Comparison of ENCODE assay signal across 1 cellular context in genomic region chr5:65601761-65602160, GRCh38. TPM values are rescaled to one million over a fixed set of nuclear protein-coding genes. Genes with fewer than 3 reads are reported as not detected.
"Had no signal": no experiment of that assay in that cellular context is flagged by ENCODE, and none has a peak within 500 bp of the region (broad histone marks: within the 10 kb centered on the region; RNA-seq: fewer than 3 reads in every experiment).

No MANE protein-coding gene starts in this region.

RNA-seq across cellular contexts. Expression of gene CENPK, which starts 38.8 kb away (rescaled TPM):
- total RNA-seq: right atrium auricular region had no signal
